In genomic region chr7:152543801-152544200, GRCh38 we compare ENCODE assay signal across 30 cellular contexts.
DNase-seq lines count a peak whose midpoint lies in the region; ATAC-seq and TF ChIP-seq lines count a peak whose summit lies in the region.
"Had no signal": no experiment of that assay in that cellular context is flagged by ENCODE, and none has a peak within 500 bp of the region (broad histone marks: within the 10 kb centered on the region; RNA-seq: fewer than 3 reads in every experiment).

No MANE protein-coding gene starts in this region.

- H3K4me3 ChIP-seq in SK-N-SH (ENCODE audit: low read depth in 2 of 2, low read length in 1 of 2) (no peak overlapping the region), iPS-18a (ENCODE audit: low read length) (peak overlapping the region; percentile 22), testis (no peak overlapping the region)
- H3K4me3 ChIP-seq: left lung, skin epidermis had no signal

- no peak overlapping the region for H3K4me2 ChIP-seq in SK-N-SH

- WGBS in SK-N-SH (ENCODE audit: low lambda C conversion rate) = 76% methylated on average over 5 of the region's 5 CpGs
- 13 to 15% methylated on average over 5 of the region's 5 CpGs for WGBS in testis, 2 donors

- H3K9me3 ChIP-seq in SK-N-SH = no peaks in the 10 kb centered on the region
- no peaks in the 10 kb centered on the region for H3K9me3 ChIP-seq in iPS-18a (ENCODE audit: control insufficient read depth, low read depth, low read length)
- no peaks in the 10 kb centered on the region for H3K9me3 ChIP-seq in testis
- H3K9me3 ChIP-seq: left lung had no signal

- H3K9ac ChIP-seq in SK-N-SH (no peak overlapping the region), iPS-18a (ENCODE audit: low read length) (no peak overlapping the region)

- peaks cover 38% of the 10 kb centered on the region for H3K4me1 Mint-ChIP-seq in WTC11
- H3K4me1 Mint-ChIP-seq: activated naive CD8-positive, alpha-beta T cell treated with anti-CD3 and anti-CD28 coated beads, Interleukin-2, amount 50 U/mL, for 24 hours; CD14-positive monocyte; IgD-negative memory B cell; immature natural killer cell; T-helper 17 cell had no signal

- no peaks in the 10 kb centered on the region for H3K27me3 ChIP-seq in SK-N-SH (ENCODE audit: insufficient read depth)
- H3K27me3 ChIP-seq in iPS-18a (ENCODE audit: control insufficient read depth, insufficient read depth, low read length) = no peaks in the 10 kb centered on the region
- no peaks in the 10 kb centered on the region for H3K27me3 ChIP-seq in testis
- H3K27me3 ChIP-seq: left lung had no signal

- H3K79me2 ChIP-seq in SK-N-SH (ENCODE audit: insufficient read depth) = no peaks in the 10 kb centered on the region

- DNase-seq in SK-N-SH = peak; percentile 51
- peak; percentile 51 for DNase-seq in WTC11 (ENCODE audit: low spot score)
- peak; percentile 52 for DNase-seq in testis
- DNase-seq in head of caudate nucleus = no peak
- DNase-seq: activated CD4-positive, alpha-beta memory T cell treated with anti-CD3 and anti-CD28 coated beads for 36 hours; activated CD4-positive, CD25-positive, alpha-beta regulatory T cell treated with anti-CD3 and anti-CD28 coated beads, Interleukin-2, amount 50 U/mL, for 72 hours; activated naive CD4-positive, alpha-beta T cell; activated naive CD8-positive, alpha-beta T cell treated with anti-CD3 and anti-CD28 coated beads, Interleukin-2, amount 50 U/mL, for 24 hours; activated T-cell treated with anti-CD3 and anti-CD28 coated beads, Interleukin-2, amount 50 U/mL, for 72 hours; central memory CD4-positive, alpha-beta T cell; DMS79 treated with DMSO at 0.1 percent for 48 hours; foreskin melanocyte; GF-D8; immature natural killer cell; left lung; NCI-H1092; NCI-H1694 treated with DMSO at 0.1 percent for 48 hours; NCI-H2171; NCI-H510A; stimulated activated naive CD4-positive, alpha-beta T cell; T-helper 17 cell had no signal

- H3K9me2 ChIP-seq in SK-N-SH = no peaks in the 10 kb centered on the region

- no peaks in the 10 kb centered on the region; a peak in 1 of 4 replicates for H3K4me1 ChIP-seq in SK-N-SH (ENCODE audit: control insufficient read depth in 1 of 2, insufficient read depth in 2 of 2, low read depth in 1 of 2, low read length in 1 of 2)
- H3K4me1 ChIP-seq in iPS-18a (ENCODE audit: control insufficient read depth, low read depth, low read length) = peaks cover 13% of the 10 kb centered on the region
- no peaks in the 10 kb centered on the region for H3K4me1 ChIP-seq in testis
- H3K4me1 ChIP-seq: left lung had no signal

- ATAC-seq in SK-N-SH treated with all-trans-retinoic acid at 6 μM for 48 hours (no peak), WTC11 (peak; percentile 84), GM19324 (IDR thresholded peaks at IDR 0.05; ENCODE audit: low FRiP score, unreplicated experiment) (no peak), HG03442 (IDR thresholded peaks at IDR 0.05; ENCODE audit: unreplicated experiment) (no peak)
- ATAC-seq: activated naive CD8-positive, alpha-beta T cell treated with anti-CD3 and anti-CD28 coated beads, Interleukin-2, amount 50 U/mL, for 24 hours; activated T-cell treated with anti-CD3 and anti-CD28 coated beads, Interleukin-2, amount 50 U/mL, for 72 hours; HCT116; left lung; T-helper 17 cell had no signal

- H2AFZ ChIP-seq in SK-N-SH (ENCODE audit: low read depth) = no peak overlapping the region

- TF ChIP-seq EP300 in SK-N-SH (IDR thresholded peaks at IDR 0.05; ENCODE audit: borderline replicate concordance in 1 of 2, low read depth in 1 of 2, low read length in 1 of 2) = no peak

- POLR2A ChIA-PET in SK-N-SH (lab: Yijun Ruan, JAX) = no interaction called here
- POLR2A ChIA-PET in WTC11 (lab: Charles Lee) = interaction anchor here (1.1 kb wide), 1 partner anchor 80 kb away, joined by 15 read pairs; no protein-coding TSS in a partner anchor

- H3K36me3 ChIP-seq in SK-N-SH (replicated peaks in 1 of 2; ENCODE audit: control insufficient read depth in 1 of 2, insufficient read depth in 2 of 2, low read length in 1 of 2) (no peaks in the 10 kb centered on the region), iPS-18a (ENCODE audit: control insufficient read depth, low read depth, low read length) (no peaks in the 10 kb centered on the region), testis (ENCODE audit: low read depth, missing control alignments) (no peaks in the 10 kb centered on the region)
- H3K36me3 ChIP-seq: left lung had no signal

- TF ChIP-seq POLR2A in testis (IDR thresholded peaks at IDR 0.05) = no peak

- intact Hi-C loops in testis (cut with DNase I; ENCODE audit: low total_unique reads) = no loop called here
- intact Hi-C loops in head of caudate nucleus (cut with DNase I) = no loop called here

- CTCF ChIA-PET in SK-N-SH (lab: Yijun Ruan, JAX) = interaction anchor here (1.1 kb wide), 1 partner anchor 186 kb away, joined by 3 read pairs; no protein-coding TSS in a partner anchor
- CTCF ChIA-PET in WTC11 (lab: Charles Lee) = interaction anchor here (0.6 to 1.8 kb wide), 2 partner anchors 10 to 52 kb away, joined by 3 to 8 read pairs; no protein-coding TSS in a partner anchor

- peak overlapping the region; percentile 65 for H3K4me3 Mint-ChIP-seq in WTC11
- H3K4me3 Mint-ChIP-seq: activated CD4-positive, alpha-beta memory T cell treated with anti-CD3 and anti-CD28 coated beads for 36 hours; activated naive CD8-positive, alpha-beta T cell treated with anti-CD3 and anti-CD28 coated beads, Interleukin-2, amount 50 U/mL, for 24 hours; activated T-cell treated with anti-CD3 and anti-CD28 coated beads, Interleukin-2, amount 50 U/mL, for 72 hours; CD14-positive monocyte; immature natural killer cell; T-helper 17 cell had no signal

- H3K36me3 Mint-ChIP-seq in WTC11 = peaks cover 5% of the 10 kb centered on the region
- H3K36me3 Mint-ChIP-seq: activated CD4-positive, alpha-beta memory T cell treated with anti-CD3 and anti-CD28 coated beads for 36 hours; CD14-positive monocyte; IgD-negative memory B cell; immature natural killer cell had no signal

- H3K27ac Mint-ChIP-seq in WTC11 = peak overlapping the region; percentile 97
- H3K27ac Mint-ChIP-seq: activated CD4-positive, alpha-beta memory T cell treated with anti-CD3 and anti-CD28 coated beads for 36 hours; activated naive CD8-positive, alpha-beta T cell treated with anti-CD3 and anti-CD28 coated beads, Interleukin-2, amount 50 U/mL, for 24 hours; activated T-cell treated with anti-CD3 and anti-CD28 coated beads, Interleukin-2, amount 50 U/mL, for 72 hours; CD14-positive monocyte; IgD-negative memory B cell; immature natural killer cell; T-helper 17 cell had no signal

- H4K20me1 ChIP-seq in SK-N-SH (ENCODE audit: insufficient read depth) = no peaks in the 10 kb centered on the region

- no peaks in the 10 kb centered on the region; the same call in 1 of the 2 replicates for H3K27me3 Mint-ChIP-seq in WTC11 (ENCODE audit: low read depth)
- H3K27me3 Mint-ChIP-seq: activated CD4-positive, alpha-beta memory T cell treated with anti-CD3 and anti-CD28 coated beads for 36 hours; activated naive CD8-positive, alpha-beta T cell treated with anti-CD3 and anti-CD28 coated beads, Interleukin-2, amount 50 U/mL, for 24 hours; IgD-negative memory B cell; T-helper 17 cell had no signal

- H3F3A ChIP-seq in SK-N-SH (replicated peaks; ENCODE audit: insufficient read depth) = no peaks in the 10 kb centered on the region

- TF ChIP-seq RAD21 in SK-N-SH (IDR thresholded peaks at IDR 0.05; ENCODE audit: low read length) = peak; percentile 14; the same call in 1 of the 2 replicates

- no peak overlapping the region for H3K27ac ChIP-seq in SK-N-SH (ENCODE audit: low read depth in 2 of 2, low read length in 1 of 2)
- peak overlapping the region; percentile 56 for H3K27ac ChIP-seq in iPS-18a (ENCODE audit: low read length)
- H3K27ac ChIP-seq in testis = peak overlapping the region; percentile 36 to 70
- H3K27ac ChIP-seq: 22Rv1, left lung, skin epidermis had no signal

- peaks cover 10% of the 10 kb centered on the region for H3K9me3 Mint-ChIP-seq in WTC11
- H3K9me3 Mint-ChIP-seq: activated CD4-positive, alpha-beta memory T cell treated with anti-CD3 and anti-CD28 coated beads for 36 hours; activated naive CD8-positive, alpha-beta T cell treated with anti-CD3 and anti-CD28 coated beads, Interleukin-2, amount 50 U/mL, for 24 hours; activated T-cell treated with anti-CD3 and anti-CD28 coated beads, Interleukin-2, amount 50 U/mL, for 72 hours; IgD-negative memory B cell; immature natural killer cell had no signal

- TF ChIP-seq CTCF in SK-N-SH (IDR thresholded peaks at IDR 0.05) (no peak), WTC11 (IDR thresholded peaks at IDR 0.05) (no peak), testis (IDR thresholded peaks at IDR 0.05) (no peak)

TF ChIP-seq in SK-N-SH, 30 proteins besides CTCF, POLR2A, EP300 and RAD21 (continues in another document):
- TF ChIP-seq, protein P1, sequence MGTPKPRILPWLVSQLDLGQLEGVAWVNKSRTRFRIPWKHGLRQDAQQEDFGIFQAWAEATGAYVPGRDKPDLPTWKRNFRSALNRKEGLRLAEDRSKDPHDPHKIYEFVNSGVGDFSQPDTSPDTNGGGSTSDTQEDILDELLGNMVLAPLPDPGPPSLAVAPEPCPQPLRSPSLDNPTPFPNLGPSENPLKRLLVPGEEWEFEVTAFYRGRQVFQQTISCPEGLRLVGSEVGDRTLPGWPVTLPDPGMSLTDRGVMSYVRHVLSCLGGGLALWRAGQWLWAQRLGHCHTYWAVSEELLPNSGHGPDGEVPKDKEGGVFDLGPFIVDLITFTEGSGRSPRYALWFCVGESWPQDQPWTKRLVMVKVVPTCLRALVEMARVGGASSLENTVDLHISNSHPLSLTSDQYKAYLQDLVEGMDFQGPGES (IDR thresholded peaks at IDR 0.05; ENCODE audit: low read depth, low read length) = no peak

TF ChIP-seq in SK-N-SH treated with all-trans-retinoic acid at 6 μM for 48 hours, 23 proteins besides CTCF, POLR2A, EP300 and RAD21 (continues in another document):
- TF ChIP-seq GLIS3 (CRISPR knock-in tag; IDR thresholded peaks at IDR 0.05) (no peak), ESRRG (CRISPR knock-in tag; IDR thresholded peaks at IDR 0.05) (no peak), RARB (CRISPR knock-in tag; IDR thresholded peaks at IDR 0.05) (no peak), CSDC2 (CRISPR knock-in tag; IDR thresholded peaks at IDR 0.05) (no peak)

Comparison
In these comparisons a context has a peak if more than half of its experiments do, and no peak if none do; other contexts are left out.
1. DNase-seq: peak in SK-N-SH (single experiment), WTC11 (single experiment) and testis (single experiment); none in head of caudate nucleus (0 of 42).
2. H3K27ac ChIP-seq: peak in iPS-18a (single experiment) and testis (2 of 2); none in SK-N-SH (0 of 2).